ENCODE assay signal across 24 cellular contexts in the genomic region with DNA sequence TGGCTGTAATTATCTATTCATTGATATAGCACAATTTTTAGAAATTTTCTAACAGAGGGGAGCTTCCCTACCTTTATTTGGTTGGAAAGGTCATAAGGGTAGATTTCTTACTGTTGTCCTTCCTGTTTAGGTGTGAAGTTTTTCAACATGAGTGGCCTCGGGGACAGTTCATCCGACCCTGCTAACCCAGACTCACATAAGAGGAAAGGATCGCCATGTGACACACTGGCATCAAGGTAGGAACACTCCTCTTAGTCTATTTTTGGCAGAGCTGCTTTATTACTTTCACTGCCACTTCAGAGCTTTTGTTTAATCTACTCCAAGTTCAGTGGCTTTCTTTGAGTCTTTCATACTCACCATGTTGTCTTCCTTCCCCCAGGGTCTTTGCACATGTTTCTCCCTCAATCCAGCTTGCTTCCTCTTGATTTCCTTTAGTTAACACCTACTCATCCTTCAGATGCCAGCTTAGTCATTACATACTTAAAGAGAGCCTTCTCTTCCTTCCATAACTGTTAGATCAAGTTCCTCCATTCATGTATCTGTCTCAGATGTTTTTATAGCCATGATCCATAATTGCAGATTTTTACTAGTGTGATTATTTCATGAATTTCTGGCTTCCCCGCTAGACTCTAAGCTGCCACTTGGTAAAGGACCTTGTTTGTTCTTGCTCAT.
DNase-seq lines count a peak whose midpoint lies in the region; ATAC-seq and TF ChIP-seq lines count a peak whose summit lies in the region.
"Had no signal": no experiment of that assay in that cellular context is flagged by ENCODE, and none has a peak within 500 bp of the region (broad histone marks: within the 10 kb centered on the region; RNA-seq: fewer than 3 reads in every experiment).

No MANE protein-coding gene starts in this region.

- no peak overlapping the region for H3K27ac ChIP-seq in CD8-positive, alpha-beta T cell (ENCODE audit: low read depth, low read length)
- H3K27ac ChIP-seq in GM23338 (ENCODE audit: low read depth) (peak overlapping the region; percentile 12; the same call in 1 of the 2 replicates), heart right ventricle (peak overlapping the region in 6 of 10 donors; percentile 26 to 63 (median 44)), mammary epithelial cell (ENCODE audit: insufficient read depth, low read depth, low read length) (no peak overlapping the region)
- H3K27ac ChIP-seq: breast epithelium, colonic mucosa, SK-N-MC, skin epidermis, stomach, tibial artery had no signal

- H3K27me3 Mint-ChIP-seq in CD8-positive, alpha-beta T cell (ENCODE audit: low read depth) = no peaks in the 10 kb centered on the region
- H3K27me3 Mint-ChIP-seq in GM23338 (ENCODE audit: insufficient read depth, low read depth, poor library complexity) = no peaks in the 10 kb centered on the region
- no peaks in the 10 kb centered on the region for H3K27me3 Mint-ChIP-seq in natural killer cell treated with Interleukin-12 subunit alpha and Interleukin-12 subunit beta and Interleukin-15 and Interleukin-18, amount 100 ng/mL, for 72 hours
- H3K27me3 Mint-ChIP-seq: activated CD4-positive, alpha-beta memory T cell treated with anti-CD3 and anti-CD28 coated beads for 36 hours; activated naive CD4-positive, alpha-beta T cell treated with anti-CD3 and anti-CD28 coated beads, Interleukin-2, amount 50 U/mL, for 24 hours had no signal

- 48 to 57% methylated on average over 4 of the region's 4 CpGs for WGBS in heart right ventricle, 2 donors
- WGBS in mammary epithelial cell (ENCODE audit: low coverage, missing lambda C conversion rate) = 64% methylated on average over 4 of the region's 4 CpGs

- no peaks in the 10 kb centered on the region for H3K9me2 ChIP-seq in GM23338 (ENCODE audit: insufficient read depth)

- peak overlapping the region; percentile 23 for H3K27ac Mint-ChIP-seq in CD8-positive, alpha-beta T cell
- no peak overlapping the region for H3K27ac Mint-ChIP-seq in GM23338
- peak overlapping the region; percentile 4 to 32 for H3K27ac Mint-ChIP-seq in natural killer cell treated with Interleukin-12 subunit alpha and Interleukin-12 subunit beta and Interleukin-15 and Interleukin-18, amount 100 ng/mL, for 72 hours
- H3K27ac Mint-ChIP-seq: activated CD4-positive, alpha-beta memory T cell treated with anti-CD3 and anti-CD28 coated beads for 36 hours; activated naive CD4-positive, alpha-beta T cell treated with anti-CD3 and anti-CD28 coated beads, Interleukin-2, amount 50 U/mL, for 24 hours; activated T-helper 2 cell treated with anti-CD3 and anti-CD28 coated beads, Interferon-gamma antibody, Interleukin-2, Interleukin-4, amounts not matched to agents 10 μg/mL and 5 μg/mL and 100 μg/mL, durations not matched to agents 14 hours and 24 hours and 36 hours had no signal

- peaks cover 20% of the 10 kb centered on the region for H3K4me1 Mint-ChIP-seq in CD8-positive, alpha-beta T cell (ENCODE audit: low read depth)
- peaks cover 8% of the 10 kb centered on the region; the same call in 2 of the 3 replicates for H3K4me1 Mint-ChIP-seq in GM23338
- peaks cover 34 to 52% of the 10 kb centered on the region in 2 donors for H3K4me1 Mint-ChIP-seq in natural killer cell treated with Interleukin-12 subunit alpha and Interleukin-12 subunit beta and Interleukin-15 and Interleukin-18, amount 100 ng/mL, for 72 hours (ENCODE audit: low read depth in 2 of 2)

- ATAC-seq in CD8-positive, alpha-beta T cell = no peak
- ATAC-seq in GM23338 (no peak), heart right ventricle (peak in 7 of 8 donors; percentile 67 to 96 (median 85)), GM18505 (IDR thresholded peaks at IDR 0.05; ENCODE audit: unreplicated experiment) (no peak), GM18498 (IDR thresholded peaks at IDR 0.05; ENCODE audit: unreplicated experiment) (no peak)
- no peak for ATAC-seq in natural killer cell treated with Interleukin-12 subunit alpha and Interleukin-12 subunit beta and Interleukin-15 and Interleukin-18, amount 100 ng/mL, for 72 hours

- no peak overlapping the region for H3K4me3 Mint-ChIP-seq in CD8-positive, alpha-beta T cell
- no peak overlapping the region for H3K4me3 Mint-ChIP-seq in GM23338
- H3K4me3 Mint-ChIP-seq in natural killer cell treated with Interleukin-12 subunit alpha and Interleukin-12 subunit beta and Interleukin-15 and Interleukin-18, amount 100 ng/mL, for 72 hours = no peak overlapping the region
- H3K4me3 Mint-ChIP-seq: activated CD4-positive, alpha-beta memory T cell treated with anti-CD3 and anti-CD28 coated beads for 36 hours; activated naive CD4-positive, alpha-beta T cell treated with anti-CD3 and anti-CD28 coated beads, Interleukin-2, amount 50 U/mL, for 24 hours had no signal

- H3K4me2 ChIP-seq in GM23338 (no peak overlapping the region), mammary epithelial cell (ENCODE audit: insufficient read depth, low read depth, low read length) (no peak overlapping the region)

- POLR2A ChIA-PET in CD8-positive, alpha-beta T cell (lab: Charles Lee) = no interaction called here

- no peaks in the 10 kb centered on the region for H3K9me3 Mint-ChIP-seq in CD8-positive, alpha-beta T cell
- H3K9me3 Mint-ChIP-seq in GM23338 = no peaks in the 10 kb centered on the region
- peaks cover 3% of the 10 kb centered on the region for H3K9me3 Mint-ChIP-seq in natural killer cell treated with Interleukin-12 subunit alpha and Interleukin-12 subunit beta and Interleukin-15 and Interleukin-18, amount 100 ng/mL, for 72 hours
- H3K9me3 Mint-ChIP-seq: activated CD4-positive, alpha-beta memory T cell treated with anti-CD3 and anti-CD28 coated beads for 36 hours; activated naive CD4-positive, alpha-beta T cell treated with anti-CD3 and anti-CD28 coated beads, Interleukin-2, amount 50 U/mL, for 24 hours; activated T-helper 2 cell treated with anti-CD3 and anti-CD28 coated beads, Interferon-gamma antibody, Interleukin-2, Interleukin-4, amounts not matched to agents 10 μg/mL and 5 μg/mL and 100 μg/mL, durations not matched to agents 14 hours and 24 hours and 36 hours had no signal

- H3K36me3 ChIP-seq in CD8-positive, alpha-beta T cell (ENCODE audit: insufficient read depth, low read length) = peaks cover 7% of the 10 kb centered on the region
- H3K36me3 ChIP-seq in GM23338 (ENCODE audit: insufficient read depth) (no peaks in the 10 kb centered on the region), heart right ventricle (peaks cover 0 to 15% (median 0%) of the 10 kb centered on the region in 9 donors), mammary epithelial cell (ENCODE audit: insufficient read depth, low read length) (no peaks in the 10 kb centered on the region)
- H3K36me3 ChIP-seq: breast epithelium, colonic mucosa had no signal

- peaks cover 25% of the 10 kb centered on the region for H3K36me3 Mint-ChIP-seq in CD8-positive, alpha-beta T cell
- no peaks in the 10 kb centered on the region for H3K36me3 Mint-ChIP-seq in GM23338 (ENCODE audit: low read depth)
- H3K36me3 Mint-ChIP-seq in natural killer cell treated with Interleukin-12 subunit alpha and Interleukin-12 subunit beta and Interleukin-15 and Interleukin-18, amount 100 ng/mL, for 72 hours = peaks cover 6% of the 10 kb centered on the region

- H3K9me3 ChIP-seq in CD8-positive, alpha-beta T cell (ENCODE audit: low read length) = no peaks in the 10 kb centered on the region
- H3K9me3 ChIP-seq in heart right ventricle (no peaks in the 10 kb centered on the region), mammary epithelial cell (replicated peaks; ENCODE audit: insufficient read depth, low read length) (no peaks in the 10 kb centered on the region)
- H3K9me3 ChIP-seq: breast epithelium, colonic mucosa, stomach, tibial artery had no signal

- BruUV-seq in mammary epithelial cell (replicated peaks; lab: Mats Ljungman, UMichigan) = no TSS peak

- in situ Hi-C loops in mammary epithelial cell (cut with MboI; ENCODE audit: low sequenced_read_pairs in 2 of 2) = no loop called here

- CTCF ChIA-PET in CD8-positive, alpha-beta T cell (lab: Charles Lee) = no interaction called here
- CTCF ChIA-PET in mammary epithelial cell (lab: Charles Lee; ENCODE audit: low non-redundant PET) = no interaction called here

- H3K9ac ChIP-seq in mammary epithelial cell (ENCODE audit: insufficient read depth, low read length) = no peak overlapping the region

- H2AFZ ChIP-seq in GM23338 (no peak overlapping the region), mammary epithelial cell (ENCODE audit: low read depth, low read length) (no peak overlapping the region)

- no peaks in the 10 kb centered on the region for H3K4me1 ChIP-seq in CD8-positive, alpha-beta T cell (ENCODE audit: insufficient read depth, low read length)
- H3K4me1 ChIP-seq in GM23338 (ENCODE audit: insufficient read depth) (peaks cover 9% of the 10 kb centered on the region; the same call in 1 of the 2 replicates), heart right ventricle (peaks cover 0 to 32% (median 14%) of the 10 kb centered on the region in 9 donors), mammary epithelial cell (ENCODE audit: insufficient read depth, low read length) (no peaks in the 10 kb centered on the region)
- H3K4me1 ChIP-seq: breast epithelium, colonic mucosa, tibial artery had no signal

- H3K27me3 ChIP-seq in CD8-positive, alpha-beta T cell (ENCODE audit: insufficient read depth, low read length) = no peaks in the 10 kb centered on the region
- H3K27me3 ChIP-seq in GM23338 (ENCODE audit: insufficient read depth) (no peaks in the 10 kb centered on the region), heart right ventricle (no peaks in the 10 kb centered on the region), mammary epithelial cell (ENCODE audit: insufficient read depth, low read length) (no peaks in the 10 kb centered on the region)
- H3K27me3 ChIP-seq: breast epithelium, colonic mucosa, stomach, tibial artery had no signal

- H4K20me1 ChIP-seq in GM23338 (replicated peaks; ENCODE audit: insufficient read depth) (no peaks in the 10 kb centered on the region), mammary epithelial cell (ENCODE audit: insufficient read depth, low read length) (no peaks in the 10 kb centered on the region)

- intact Hi-C loops in CD8-positive, alpha-beta T cell (cut with DNase I, micrococcal nuclease) = no loop called here
- intact Hi-C loops in heart right ventricle (cut with DNase I) = loop anchor here in 2 of 10 donors (10.0 kb wide), 1 partner anchor 164 kb away; a partner anchor contains a TSS
- intact Hi-C loops in mammary epithelial cell (cut with micrococcal nuclease) = no loop called here

- H3F3A ChIP-seq in GM23338 (replicated peaks; ENCODE audit: low read depth) = no peaks in the 10 kb centered on the region

- dilution Hi-C loops in mammary epithelial cell (cut with HindIII; ENCODE audit: low sequenced_read_pairs) = no loop called here

- TF ChIP-seq CTCF in CD8-positive, alpha-beta T cell (IDR thresholded peaks at IDR 0.05) = no peak
- TF ChIP-seq CTCF in GM23338 (conservative IDR thresholded peaks at IDR 0.05; ENCODE audit: low read depth in 2 of 2) (no peak), heart right ventricle (IDR thresholded peaks at IDR 0.05) (no peak), mammary epithelial cell (conservative IDR thresholded peaks at IDR 0.05 in 1 of 2, IDR thresholded peaks at IDR 0.05 in 1 of 2; ENCODE audit: extremely low read depth in 1 of 2, insufficient read depth in 1 of 2, low read depth in 1 of 2, low read length in 2 of 2) (no peak)

- no peak overlapping the region for H3K4me3 ChIP-seq in CD8-positive, alpha-beta T cell (ENCODE audit: low read depth, low read length)
- no peak overlapping the region for H3K4me3 ChIP-seq in GM23338
- H3K4me3 ChIP-seq in heart right ventricle = no peak overlapping the region
- no peak overlapping the region for H3K4me3 ChIP-seq in mammary epithelial cell (replicated peaks in 1 of 3; ENCODE audit: insufficient read depth in 1 of 3, low read depth in 2 of 3, low read length in 3 of 3)
- H3K4me3 ChIP-seq: breast epithelium, colonic mucosa, SK-N-MC, skin epidermis, stomach, tibial artery had no signal

- DNase-seq in CD8-positive, alpha-beta T cell = no peak
- DNase-seq in GM23338 (ENCODE audit: low spot score) (no peak), heart right ventricle (peak in 1 of 2 donors; percentile 17), mammary epithelial cell (no peak)
- DNase-seq in natural killer cell treated with Interleukin-12 subunit alpha and Interleukin-12 subunit beta and Interleukin-15 and Interleukin-18, amount 100 ng/mL, for 72 hours (ENCODE audit: low spot score) = no peak
- DNase-seq: ACHN; activated CD4-positive, alpha-beta memory T cell treated with anti-CD3 and anti-CD28 coated beads for 36 hours; activated CD8-positive, alpha-beta memory T cell treated with anti-CD3 and anti-CD28 coated beads, Interleukin-2, amount 50 U/mL, for 48 hours; colonic mucosa; DMS79 treated with DMSO at 0.1 percent for 48 hours; effector memory CD4-positive, alpha-beta T cell; head of caudate nucleus; NCI-H748 treated with DMSO at 0.1 percent for 48 hours; nucleus accumbens; stimulated activated CD8-positive, alpha-beta memory T cell treated with anti-CD3 and anti-CD28 coated beads, Interleukin-4, amount 100 ng/mL, for 48 hours; stomach; tibial artery had no signal

- H3K79me2 ChIP-seq in GM23338 (replicated peaks; ENCODE audit: insufficient read depth) (no peaks in the 10 kb centered on the region), mammary epithelial cell (ENCODE audit: insufficient read depth, low read length) (no peaks in the 10 kb centered on the region)

- TF ChIP-seq POLR2A in GM18505 (IDR thresholded peaks at IDR 0.05; ENCODE audit: borderline replicate concordance, extremely low read depth, insufficient read depth, insufficient read length) = no peak

Comparison
In these comparisons a context has a peak if more than half of its experiments do, and no peak if none do; other contexts are left out.
1. ATAC-seq: peak in heart right ventricle (7 of 8); none in CD8-positive, alpha-beta T cell (single experiment), GM23338 (single experiment), natural killer cell treated with Interleukin-12 subunit alpha and Interleukin-12 subunit beta and Interleukin-15 and Interleukin-18, amount 100 ng/mL, for 72 hours (0 of 2), GM18505 (single experiment) and GM18498 (single experiment).
2. H3K27ac ChIP-seq: peak in GM23338 (single experiment) and heart right ventricle (6 of 10); none in CD8-positive, alpha-beta T cell (single experiment) and mammary epithelial cell (single experiment).